Comparison of ENCODE assay signal across 17 cellular contexts in the genomic region with DNA sequence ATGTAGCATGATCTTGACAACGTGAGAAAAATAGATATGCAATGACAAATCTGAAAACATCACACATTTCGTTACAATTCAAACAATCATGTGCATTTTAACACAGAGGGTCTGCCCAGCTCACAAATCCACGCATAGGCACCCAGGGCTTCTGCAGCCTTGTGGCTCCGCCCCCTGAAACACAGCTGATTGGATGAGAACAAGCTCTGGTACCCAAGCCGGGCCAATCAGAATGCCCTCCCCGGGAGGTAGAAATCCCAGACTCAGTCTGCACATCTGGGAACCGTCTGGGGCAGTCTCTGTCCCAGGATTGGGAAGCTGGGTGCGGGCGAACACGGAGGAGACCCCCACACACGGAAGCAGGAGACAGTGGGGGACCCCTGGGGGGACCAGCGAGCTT.
DNase-seq lines count a peak whose midpoint lies in the region; TF ChIP-seq lines count a peak whose summit lies in the region.
"Had no signal": no experiment of that assay in that cellular context is flagged by ENCODE, and none has a peak within 500 bp of the region (broad histone marks: within the 10 kb centered on the region; RNA-seq: fewer than 3 reads in every experiment).

No MANE protein-coding gene starts in this region.

- no peak for TF ChIP-seq POLR2A in testis (IDR thresholded peaks at IDR 0.05)

- CTCF ChIA-PET in RWPE1 (lab: Yijun Ruan, JAX): interaction anchor here (1.1 kb wide), 1 partner anchor 8 kb away, joined by 5 read pairs; no protein-coding TSS in a partner anchor

- TF ChIP-seq CTCF in RWPE1 (conservative IDR thresholded peaks at IDR 0.05; ENCODE audit: low read depth): no peak
- no peak for TF ChIP-seq CTCF in testis (IDR thresholded peaks at IDR 0.05)
- no peak for TF ChIP-seq CTCF in coronary artery (IDR thresholded peaks at IDR 0.05)

- H3K27ac ChIP-seq in RWPE1 (no peak overlapping the region), testis (no peak overlapping the region), coronary artery (no peak overlapping the region)
- H3K27ac ChIP-seq: GM23248 had no signal

- H3K36me3 ChIP-seq in H7 (replicated peaks; ENCODE audit: control insufficient read depth, insufficient read depth, low read length): no peaks in the 10 kb centered on the region
- no peaks in the 10 kb centered on the region for H3K36me3 ChIP-seq in testis (ENCODE audit: low read depth, missing control alignments)
- H3K36me3 ChIP-seq: HAP-1 had no signal

- DNase-seq in NCI-H82 (lab: John Stamatoyannopoulos, UW) (peak; percentile 19), NCI-H82 treated with DMSO at 0.1 percent for 48 hours (lab: John Stamatoyannopoulos, UW; ENCODE audit: unreplicated experiment) (no peak), H7 (peak; percentile 77), RWPE1 (ENCODE audit: low spot score) (peak; percentile 57), testis (peak; percentile 69), coronary artery (ENCODE audit: low spot score) (no peak), HCEC 1CT (no peak)
- DNase-seq: 8988T; ACHN; C1 segment of cervical spinal cord; Calu3; CD4-positive, alpha-beta T cell; DMS153; DMS79 treated with DMSO at 0.1 percent for 48 hours; EL; GM23248 had no signal

- no peak overlapping the region for H3K4me3 ChIP-seq in H7 (ENCODE audit: insufficient read depth, low read depth, low read length)
- H3K4me3 ChIP-seq in testis: peak overlapping the region in 1 of 2 donors; percentile 24
- no peak overlapping the region for H3K4me3 ChIP-seq in coronary artery
- H3K4me3 ChIP-seq: GM23248, HAP-1 had no signal

- H3K27me3 ChIP-seq in H7 (ENCODE audit: control insufficient read depth, insufficient read depth, low read length) (no peaks in the 10 kb centered on the region), testis (no peaks in the 10 kb centered on the region)

- POLR2A ChIA-PET in RWPE1 (lab: Yijun Ruan, JAX; ENCODE audit: low non-redundant PET): interaction anchor here (0.7 kb wide), 1 partner anchor 137 kb away, joined by 4 read pairs; the partner anchor contains the start of gene GAPVD1

- no peaks in the 10 kb centered on the region for H3K4me1 ChIP-seq in testis
- H3K4me1 ChIP-seq: HAP-1 had no signal

- no peaks in the 10 kb centered on the region for H3K9me3 ChIP-seq in testis
- H3K9me3 ChIP-seq: HAP-1 had no signal

- intact Hi-C loops in testis (cut with DNase I; ENCODE audit: low total_unique reads): loop anchor here (5.0 kb wide), 1 partner anchor 828 kb away; no protein-coding TSS in a partner anchor

- WGBS in testis, 2 donors: 58 to 74% methylated on average over 12 of the region's 12 CpGs

Comparison
In these comparisons a context has a peak if more than half of its experiments do, and no peak if none do; other contexts are left out.
1. DNase-seq: peak in NCI-H82 (single experiment), H7 (single experiment), RWPE1 (single experiment) and testis (single experiment); none in NCI-H82 treated with DMSO at 0.1 percent for 48 hours (single experiment), coronary artery (single experiment) and HCEC 1CT (single experiment).